ENCODE assay signal across 20 cellular contexts in the genomic region with DNA sequence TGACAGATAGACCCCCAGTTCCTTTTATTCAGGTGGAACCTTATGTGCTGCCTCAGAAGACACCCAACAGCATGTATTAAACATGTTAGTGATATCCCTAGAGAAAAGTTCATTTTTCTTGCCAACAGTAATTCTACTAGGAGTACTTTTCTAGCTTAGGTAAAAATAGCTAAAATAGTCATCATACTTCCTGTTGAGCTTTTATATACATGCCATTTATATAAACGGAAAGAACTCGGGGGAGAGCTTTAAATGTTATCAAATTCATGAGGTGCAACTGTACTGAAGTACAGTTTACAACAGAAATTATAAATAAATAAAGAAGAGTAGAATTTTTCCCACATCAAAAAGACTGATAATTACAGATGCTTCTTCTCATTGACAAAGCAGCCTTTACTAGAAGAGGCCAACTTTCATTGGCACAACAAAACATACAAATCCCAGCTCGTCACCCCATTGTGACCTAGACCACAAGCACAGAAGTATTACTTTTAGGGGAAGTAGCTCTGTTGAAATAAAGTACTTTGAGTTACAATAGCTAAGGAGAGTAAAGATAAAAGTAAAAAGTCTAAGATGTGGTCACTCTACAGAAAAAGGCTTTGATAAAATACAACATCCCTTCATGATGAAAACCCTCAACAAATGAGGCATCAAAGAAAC. TPM values are rescaled to one million over a fixed set of nuclear protein-coding genes. Genes with fewer than 3 reads are reported as not detected.
"Had no signal": no experiment of that assay in that cellular context is flagged by ENCODE, and none has a peak within 500 bp of the region (broad histone marks: within the 10 kb centered on the region; RNA-seq: fewer than 3 reads in every experiment).

No MANE protein-coding gene starts in this region.

- H3K36me3 ChIP-seq: ascending aorta, esophagus squamous epithelium, heart right ventricle, left ventricle myocardium inferior, sigmoid colon, suprapubic skin, upper lobe of left lung had no signal

- H3K27me3 ChIP-seq: ascending aorta, esophagus squamous epithelium, heart right ventricle, sigmoid colon, suprapubic skin, upper lobe of left lung had no signal

- H3K4me3 ChIP-seq: ascending aorta, esophagus squamous epithelium, heart right ventricle, left ventricle myocardium inferior, sigmoid colon, suprapubic skin, upper lobe of left lung had no signal

- H3K9me3 ChIP-seq: ascending aorta, esophagus squamous epithelium, sigmoid colon, suprapubic skin, upper lobe of left lung had no signal

- ATAC-seq: activated CD8-positive, alpha-beta T cell treated with anti-CD3 and anti-CD28 coated beads for 36 hours; heart right ventricle; stimulated activated naive CD8-positive, alpha-beta T cell treated with anti-CD3 and anti-CD28 coated beads, Interleukin-15, Interleukin-2, amounts not matched to agents 100 U/mL and 50 U/mL, for 24 hours had no signal

- H3K4me1 ChIP-seq: ascending aorta, esophagus squamous epithelium, left ventricle myocardium inferior, sigmoid colon had no signal

- H3K27ac ChIP-seq: ascending aorta, esophagus squamous epithelium, heart right ventricle, left ventricle myocardium inferior, sigmoid colon, suprapubic skin, upper lobe of left lung, VCaP had no signal

- DNase-seq: activated CD4-positive, alpha-beta T cell treated with anti-CD3 and anti-CD28 coated beads for 4 hours; activated CD8-positive, alpha-beta memory T cell treated with anti-CD3 and anti-CD28 coated beads, Interleukin-2, amount 50 U/mL, for 4 hours; activated CD8-positive, alpha-beta T cell treated with anti-CD3 and anti-CD28 coated beads for 36 hours; activated naive CD4-positive, alpha-beta T cell; esophagus squamous epithelium; foreskin melanocyte; heart right ventricle; left ventricle myocardium inferior; mesendoderm; sigmoid colon; stimulated activated CD4-positive, alpha-beta T cell treated with anti-CD3 and anti-CD28 coated beads, Interleukin-12 subunit alpha, Interleukin-12 subunit beta, amount 100 ng/mL, for 4 hours; stimulated activated naive CD8-positive, alpha-beta T cell treated with anti-CD3 and anti-CD28 coated beads, Interleukin-15, Interleukin-2, amounts not matched to agents 100 U/mL and 50 U/mL, for 24 hours; T1000; upper lobe of left lung had no signal

RNA-seq across cellular contexts. Expression of gene POU2AF2, which starts 59.1 kb away (rescaled TPM):
- total RNA-seq: activated CD8-positive, alpha-beta T cell treated with anti-CD3 and anti-CD28 coated beads for 36 hours; ascending aorta; esophagus squamous epithelium; heart right ventricle; left ventricle myocardium inferior; neural crest cell; osteocyte; pulmonary artery endothelial cell; sigmoid colon; suprapubic skin had no signal
